In the genomic region with DNA sequence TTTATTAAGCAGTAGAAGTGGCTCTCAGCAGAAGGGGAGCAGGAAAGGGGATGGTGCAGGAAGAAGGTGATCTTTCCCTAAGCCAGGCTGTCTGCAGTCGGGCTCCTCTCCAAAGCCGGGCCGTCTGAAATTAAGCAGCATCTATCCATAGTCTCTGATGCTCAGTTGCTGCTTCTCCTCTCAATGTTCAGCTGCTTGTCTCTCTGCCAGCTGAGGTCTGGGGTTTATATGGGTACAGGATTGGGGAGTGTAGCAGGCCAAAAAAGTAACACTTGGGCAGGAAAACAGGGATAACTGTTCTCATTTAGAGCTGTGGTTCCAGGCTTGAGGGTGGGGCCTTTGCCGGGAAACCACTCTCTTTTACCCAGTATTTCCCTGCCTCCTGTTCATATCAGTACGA, we compare ENCODE assay signal across 32 cellular contexts. TPM values are rescaled to one million over a fixed set of nuclear protein-coding genes. Genes with fewer than 3 reads are reported as not detected.
"Had no signal": no experiment of that assay in that cellular context is flagged by ENCODE, and none has a peak within 500 bp of the region (broad histone marks: within the 10 kb centered on the region; RNA-seq: fewer than 3 reads in every experiment).

No MANE protein-coding gene starts in this region.

- H3K79me2 ChIP-seq: parathyroid adenoma had no signal

- H3K27me3 ChIP-seq: adrenal gland, heart left ventricle, testis, transverse colon had no signal

- H3K36me3 ChIP-seq: adrenal gland, heart left ventricle, transverse colon, WERI-Rb-1 had no signal

- H2AFZ ChIP-seq: parathyroid adenoma had no signal

- H3K9me3 ChIP-seq: adrenal gland, testis, transverse colon had no signal

- H3K9ac ChIP-seq: parathyroid adenoma had no signal

- DNase-seq: activated CD4-positive, alpha-beta T cell treated with anti-CD3 and anti-CD28 coated beads for 48 hours; activated CD4-positive, alpha-beta T cell treated with anti-CD3 and anti-CD28 coated beads, Interleukin-2, amount 50 U/mL, for 48 hours; activated CD8-positive, alpha-beta memory T cell treated with anti-CD3 and anti-CD28 coated beads for 24 hours; activated effector memory CD4-positive, alpha-beta T cell treated with anti-CD3 and anti-CD28 coated beads, Interleukin-2, amount 50 U/mL, for 16 hours; activated naive CD4-positive, alpha-beta T cell treated with anti-CD3 and anti-CD28 coated beads for 36 hours; activated naive CD8-positive, alpha-beta T cell treated with anti-CD3 and anti-CD28 coated beads for 36 hours; activated T-cell treated with anti-CD3 and anti-CD28 coated beads, Interleukin-2, amount 50 U/mL, for 1 hour; adrenal gland; aorta; cortex of kidney; effector memory CD8-positive, alpha-beta T cell; erythroblast; foreskin fibroblast; heart left ventricle; immature natural killer cell; midbrain; natural killer cell; right cardiac atrium; stimulated activated CD4-positive, alpha-beta T cell treated with anti-CD3 and anti-CD28 coated beads, Interleukin-2, amount 100 ng/mL, for 48 hours; stimulated activated naive CD4-positive, alpha-beta T cell treated with Interleukin-2 at 50 U/mL for 16 hours; T-helper 17 cell; T1000; testis; transverse colon; WERI-Rb-1 had no signal

- FAIRE-seq: urothelium cell line had no signal

- H3K27ac ChIP-seq: adrenal gland, heart left ventricle, parathyroid adenoma, testis, WERI-Rb-1 had no signal

- ATAC-seq: activated CD4-positive, CD25-positive, alpha-beta regulatory T cell treated with anti-CD3 and anti-CD28 coated beads, Interleukin-2, amount 50 U/mL, for 24 hours; effector memory CD8-positive, alpha-beta T cell; heart left ventricle; natural killer cell; right cardiac atrium; T-helper 17 cell had no signal

- H3K4me1 ChIP-seq: adrenal gland, heart left ventricle, parathyroid adenoma, testis, transverse colon had no signal

- H3K4me3 ChIP-seq: adrenal gland, heart left ventricle, testis, transverse colon had no signal

RNA-seq across cellular contexts. Expression of gene CCKAR, which starts 39.2 kb away (rescaled TPM):
- total RNA-seq: activated naive CD4-positive, alpha-beta T cell treated with anti-CD3 and anti-CD28 coated beads for 36 hours; activated naive CD8-positive, alpha-beta T cell treated with anti-CD3 and anti-CD28 coated beads for 36 hours; activated T-helper 1 cell treated with anti-CD3 and anti-CD28 coated beads, Interleukin-12 subunit alpha, Interleukin-12 subunit beta, Interleukin-2, Interleukin-4 antibody, amounts not matched to agents 30 ng/mL and 10 ng/mL and 1 ng/mL, durations not matched to agents 14 hours and 24 hours and 36 hours; aorta; chondrocyte; lower leg skin; natural killer cell; pulmonary artery endothelial cell; T-helper 17 cell had no signal
- polyA plus RNA-seq: adrenal gland, aorta, heart left ventricle, immature natural killer cell, right cardiac atrium had no signal
